12 cellular contexts compared by ENCODE assay signal in genomic region chr6:137227872-137228302, GRCh38.
A peak's percentile ranks its signal among the peaks of the same experiment; 100 is the strongest.
DNase-seq lines count a peak whose midpoint lies in the region; ATAC-seq and TF ChIP-seq lines count a peak whose summit lies in the region.
"Had no signal": no experiment of that assay in that cellular context is flagged by ENCODE, and none has a peak within 500 bp of the region (broad histone marks: within the 10 kb centered on the region; RNA-seq: fewer than 3 reads in every experiment).

No MANE protein-coding gene starts in this region.

- H3K4me3 Mint-ChIP-seq in nephron progenitor cell = no peak overlapping the region

- H3K9me3 Mint-ChIP-seq in nephron progenitor cell = no peaks in the 10 kb centered on the region

- peak overlapping the region; percentile 71 for H3K27ac Mint-ChIP-seq in nephron progenitor cell

- ATAC-seq in GM18511 (IDR thresholded peaks at IDR 0.05; ENCODE audit: unreplicated experiment) (peak; percentile 70), GM21515 (IDR thresholded peaks at IDR 0.05; ENCODE audit: unreplicated experiment) (peak; percentile 55), HG03520 (IDR thresholded peaks at IDR 0.05; ENCODE audit: unreplicated experiment) (peak; percentile 59), GM21360 (IDR thresholded peaks at IDR 0.05; ENCODE audit: unreplicated experiment) (no peak)
- ATAC-seq: Panc1 had no signal

- no peaks in the 10 kb centered on the region for H3K4me1 Mint-ChIP-seq in nephron progenitor cell

- no peak for TF ChIP-seq CTCF in nephron progenitor cell (IDR thresholded peaks at IDR 0.05)

- no peak for DNase-seq in nephron progenitor cell
- no peak for DNase-seq in GM03348 (ENCODE audit: low spot score)
- no peak for DNase-seq in GM19240 (ENCODE audit: insufficient read length, low spot score)
- DNase-seq in NCI-H82 (lab: John Stamatoyannopoulos, UW) = no peak
- DNase-seq: adrenal gland, kidney, NCI-H1436 had no signal

- H3K27me3 Mint-ChIP-seq in nephron progenitor cell (ENCODE audit: low read depth, poor library complexity) = peaks cover 15% of the 10 kb centered on the region

- no peaks in the 10 kb centered on the region for H3K36me3 Mint-ChIP-seq in nephron progenitor cell (ENCODE audit: low read depth)
